ENCODE assay signal across 10 cellular contexts in genomic region chr1:207870279-207871031, GRCh38. TPM values are rescaled to one million over a fixed set of nuclear protein-coding genes. Genes with fewer than 3 reads are reported as not detected.
DNase-seq lines count a peak whose midpoint lies in the region; ATAC-seq and TF ChIP-seq lines count a peak whose summit lies in the region.
"Had no signal": no experiment of that assay in that cellular context is flagged by ENCODE, and none has a peak within 500 bp of the region (broad histone marks: within the 10 kb centered on the region; RNA-seq: fewer than 3 reads in every experiment).

No MANE protein-coding gene starts in this region.

- H3K4me3 Mint-ChIP-seq in CD4-positive, alpha-beta T cell: peak overlapping the region; percentile 92
- peak overlapping the region; percentile 86 for H3K4me3 Mint-ChIP-seq in neural progenitor cell

- H3K27ac Mint-ChIP-seq in CD4-positive, alpha-beta T cell: peak overlapping the region; percentile 79
- H3K27ac Mint-ChIP-seq in neural progenitor cell: no peak overlapping the region

- no peaks in the 10 kb centered on the region for H3K36me3 ChIP-seq in neural progenitor cell
- H3K36me3 ChIP-seq in SK-N-SH (replicated peaks in 1 of 2; ENCODE audit: control insufficient read depth in 1 of 2, insufficient read depth in 2 of 2, low read length in 1 of 2): peaks cover 0 to 10% of the 10 kb centered on the region in 2 experiments

- no peaks in the 10 kb centered on the region for H3K27me3 ChIP-seq in CD4-positive, alpha-beta T cell (ENCODE audit: control insufficient read depth, insufficient read depth, low read length)
- H3K27me3 ChIP-seq in neural progenitor cell (peaks cover 38% of the 10 kb centered on the region), SK-N-SH (ENCODE audit: insufficient read depth) (no peaks in the 10 kb centered on the region)

- H3K36me3 Mint-ChIP-seq in CD4-positive, alpha-beta T cell (ENCODE audit: low read depth): peaks cover 28% of the 10 kb centered on the region
- H3K36me3 Mint-ChIP-seq in neural progenitor cell: peaks cover 5% of the 10 kb centered on the region

- no peak for TF ChIP-seq RAD21 in SK-N-SH (IDR thresholded peaks at IDR 0.05; ENCODE audit: low read length)

- no peak overlapping the region for H2AFZ ChIP-seq in neural progenitor cell (replicated peaks)
- no peak overlapping the region for H2AFZ ChIP-seq in SK-N-SH (ENCODE audit: low read depth)

- H3F3A ChIP-seq in neural progenitor cell (ENCODE audit: low read depth) (peaks cover 5% of the 10 kb centered on the region), SK-N-SH (replicated peaks; ENCODE audit: insufficient read depth) (no peaks in the 10 kb centered on the region)

- peak overlapping the region; percentile 90 for H3K4me3 ChIP-seq in Jurkat, Clone E6-1 (ENCODE audit: low read length)
- H3K4me3 ChIP-seq in neural progenitor cell (no peak overlapping the region), SK-N-SH (ENCODE audit: low read depth in 2 of 2, low read length in 1 of 2) (no peak overlapping the region)
- H3K4me3 ChIP-seq: lung had no signal

- H3K27me3 Mint-ChIP-seq in CD4-positive, alpha-beta T cell: no peaks in the 10 kb centered on the region
- peaks cover 9% of the 10 kb centered on the region for H3K27me3 Mint-ChIP-seq in neural progenitor cell (ENCODE audit: insufficient read depth, low read depth)

- CTCF ChIA-PET in CD4-positive, alpha-beta T cell (lab: Charles Lee): interaction anchor here (0.6 to 9.9 kb wide), 6 partner anchors 13 to 93 kb away, joined by 3 to 131 read pairs (median 48); no protein-coding TSS in a partner anchor
- CTCF ChIA-PET in SK-N-SH (lab: Yijun Ruan, JAX): interaction anchor here (0.7 to 10.8 kb wide), 12 partner anchors 10 to 93 kb away, joined by 3 to 181 read pairs (median 10); no protein-coding TSS in a partner anchor

- no peaks in the 10 kb centered on the region for H3K9me2 ChIP-seq in SK-N-SH

- H3K9me3 ChIP-seq in CD4-positive, alpha-beta T cell (ENCODE audit: control insufficient read depth, low read length): no peaks in the 10 kb centered on the region
- H3K9me3 ChIP-seq in neural progenitor cell (ENCODE audit: low read depth) (no peaks in the 10 kb centered on the region), SK-N-SH (no peaks in the 10 kb centered on the region)

- H3K79me2 ChIP-seq in neural progenitor cell (ENCODE audit: low read depth) (no peaks in the 10 kb centered on the region), SK-N-SH (ENCODE audit: insufficient read depth) (peaks cover 7% of the 10 kb centered on the region; the same call in 1 of the 2 replicates)

- peaks cover 3% of the 10 kb centered on the region for H4K20me1 ChIP-seq in neural progenitor cell (ENCODE audit: low read depth)
- H4K20me1 ChIP-seq in SK-N-SH (ENCODE audit: insufficient read depth): no peaks in the 10 kb centered on the region

- WGBS in SK-N-SH (ENCODE audit: low lambda C conversion rate): 90% methylated on average over 4 of the region's 4 CpGs

- no peak overlapping the region for H3K9ac ChIP-seq in neural progenitor cell
- H3K9ac ChIP-seq in SK-N-SH: no peak overlapping the region

- H3K27ac ChIP-seq in CD4-positive, alpha-beta T cell (ENCODE audit: low read depth, low read length): no peak overlapping the region
- H3K27ac ChIP-seq in neural progenitor cell: no peak overlapping the region
- H3K27ac ChIP-seq in SK-N-SH (ENCODE audit: low read depth in 2 of 2, low read length in 1 of 2): no peak overlapping the region

- peaks cover 81% of the 10 kb centered on the region for H3K4me1 Mint-ChIP-seq in CD4-positive, alpha-beta T cell (ENCODE audit: low read depth)
- peaks cover 18% of the 10 kb centered on the region for H3K4me1 Mint-ChIP-seq in neural progenitor cell

- no peak for DNase-seq in CD4-positive, alpha-beta T cell
- DNase-seq in Jurkat, Clone E6-1 (ENCODE audit: low read depth, low spot score): no peak
- peak; percentile 43 for DNase-seq in cerebellar cortex (ENCODE audit: low spot score)
- DNase-seq in neural progenitor cell (ENCODE audit: low spot score): no peak
- no peak for DNase-seq in SK-N-SH
- DNase-seq in effector CD4-positive, alpha-beta T cell: no peak
- DNase-seq in cerebellum (ENCODE audit: low spot score): no peak

- no peak overlapping the region for H3K4me2 ChIP-seq in neural progenitor cell
- no peak overlapping the region for H3K4me2 ChIP-seq in SK-N-SH

- ATAC-seq in CD4-positive, alpha-beta T cell (ENCODE audit: poor library complexity): no peak
- no peak for ATAC-seq in GM21825 (IDR thresholded peaks at IDR 0.05; ENCODE audit: unreplicated experiment)

- intact Hi-C loops in CD4-positive, alpha-beta T cell (cut with DNase I, micrococcal nuclease): loop anchor here in 1 of 2 experiments (10.0 kb wide), 1 partner anchor 374 kb away; the partner anchor contains the start of gene PLXNA2

- H3K4me1 ChIP-seq in neural progenitor cell: no peaks in the 10 kb centered on the region
- peaks cover 0 to 32% of the 10 kb centered on the region in 2 experiments; a peak in 1 of 4 replicates for H3K4me1 ChIP-seq in SK-N-SH (ENCODE audit: control insufficient read depth in 1 of 2, insufficient read depth in 2 of 2, low read depth in 1 of 2, low read length in 1 of 2)

- TF ChIP-seq EP300 in SK-N-SH (IDR thresholded peaks at IDR 0.05; ENCODE audit: borderline replicate concordance in 1 of 2, low read depth in 1 of 2, low read length in 1 of 2): no peak

- TF ChIP-seq CTCF in CD4-positive, alpha-beta T cell (IDR thresholded peaks at IDR 0.05): no peak
- no peak for TF ChIP-seq CTCF in neural progenitor cell (IDR thresholded peaks at IDR 0.05)
- TF ChIP-seq CTCF in SK-N-SH (IDR thresholded peaks at IDR 0.05): no peak

- H3K9me3 Mint-ChIP-seq in CD4-positive, alpha-beta T cell: no peaks in the 10 kb centered on the region
- H3K9me3 Mint-ChIP-seq in neural progenitor cell: no peaks in the 10 kb centered on the region
- H3K9me3 Mint-ChIP-seq: CD14-positive monocyte had no signal

- POLR2A ChIA-PET in CD4-positive, alpha-beta T cell (lab: Charles Lee): interaction anchor here (0.7 to 9.4 kb wide), 4 partner anchors 13 to 51 kb away, joined by 3 to 158 read pairs (median 33); no protein-coding TSS in a partner anchor
- POLR2A ChIA-PET in SK-N-SH (lab: Yijun Ruan, JAX): interaction anchor here (1.6 kb wide), 1 partner anchor 93 kb away, joined by 3 read pairs; no protein-coding TSS in a partner anchor

TF ChIP-seq in SK-N-SH, 30 proteins besides CTCF, POLR2A, EP300 and RAD21:
- TF ChIP-seq GATA2 (CRISPR knock-in tag; IDR thresholded peaks at IDR 0.05) (no peak), NRF1 (IDR thresholded peaks at IDR 0.05; ENCODE audit: low read depth, low read length) (no peak), REST (IDR thresholded peaks at IDR 0.05; ENCODE audit: low read depth, low read length) (no peak), FOXJ3 (CRISPR knock-in tag; IDR thresholded peaks at IDR 0.05) (no peak), IRF3 (IDR thresholded peaks at IDR 0.05; ENCODE audit: low read depth, low read length) (no peak), RFX5 (IDR thresholded peaks at IDR 0.05; ENCODE audit: low read length) (no peak)

RNA-seq across cellular contexts. Expression of gene CD34, which starts 40.5 kb away (rescaled TPM):
- total RNA-seq in CD4-positive, alpha-beta T cell: not detected
- not detected for polyA plus RNA-seq in Jurkat, Clone E6-1 (2012; ENCODE audit: insufficient read depth, insufficient read length)
- total RNA-seq in neural progenitor cell (ENCODE audit: low replicate concordance) (0.12 and 0.43 TPM in 2 replicates), cerebellum (2.8 TPM)
- 0.59 and 0.62 TPM in 2 replicates for polyA plus RNA-seq in SK-N-SH (2012; rRNA removed)
- polyA plus RNA-seq in SK-N-SH (2012; cell fraction: cytosol; rRNA removed): 0.33 and 0.43 TPM in 2 replicates
- 0.42 and 0.54 TPM in 2 replicates for polyA plus RNA-seq in SK-N-SH (2012; cell fraction: nucleus; rRNA removed)
- polyA plus RNA-seq: CD14-positive monocyte had no signal
